In genomic region chr16:69814561-69814960, GRCh38 we compare ENCODE assay signal across 22 cellular contexts. TPM values are rescaled to one million over a fixed set of nuclear protein-coding genes. Genes with fewer than 3 reads are reported as not detected.
DNase-seq lines count a peak whose midpoint lies in the region; ATAC-seq and TF ChIP-seq lines count a peak whose summit lies in the region.
"Had no signal": no experiment of that assay in that cellular context is flagged by ENCODE, and none has a peak within 500 bp of the region (broad histone marks: within the 10 kb centered on the region; RNA-seq: fewer than 3 reads in every experiment).

No MANE protein-coding gene starts in this region.

- no peak overlapping the region for H4K8ac ChIP-seq in mesenchymal stem cell (ENCODE audit: low read length)

- H3K27me3 Mint-ChIP-seq in endodermal cell (ENCODE audit: insufficient read depth), result no peaks in the 10 kb centered on the region
- H3K27me3 Mint-ChIP-seq: CD8-positive, alpha-beta memory T cell had no signal

- intact Hi-C loops in mucosa of descending colon (cut with DNase I, micrococcal nuclease), result no loop called here

- H2AK5ac ChIP-seq in mesenchymal stem cell (ENCODE audit: low read length, severe bottlenecking), result no peak overlapping the region

- peak overlapping the region; percentile 55 for H3K27ac Mint-ChIP-seq in endodermal cell

- no peak overlapping the region for H4K91ac ChIP-seq in mesenchymal stem cell (ENCODE audit: low read length)

- no peak overlapping the region for H2BK120ac ChIP-seq in mesenchymal stem cell (ENCODE audit: low read depth, low read length)

- DNase-seq in LNCaP clone FGC (ENCODE audit: low read depth) (peak; percentile 2), endodermal cell (no peak), mucosa of descending colon (no peak), NCI-H774 (lab: John Stamatoyannopoulos, UW) (no peak), mesenchymal stem cell (no peak)
- no peak for DNase-seq in activated CD4-positive, alpha-beta T cell treated with anti-CD3 and anti-CD28 coated beads, Interleukin-2, amount 50 U/mL, for 48 hours
- DNase-seq: CD8-positive, alpha-beta memory T cell; H9; KG1; MM.1S; NCI-H1048; NCI-H1417; NCI-H1694; NCI-H2029 treated with DMSO at 0.1 percent for 48 hours; NCI-H446 treated with DMSO at 0.1 percent for 48 hours; NCI-H526; SHP77 had no signal

- H3K4me1 Mint-ChIP-seq in endodermal cell, result no peaks in the 10 kb centered on the region

- H3K18ac ChIP-seq in mesenchymal stem cell (ENCODE audit: low read depth in 1 of 2, low read length in 2 of 2), result no peak overlapping the region

- H2AFZ ChIP-seq in mesenchymal stem cell (ENCODE audit: low read depth, low read length), result no peak overlapping the region

- TF ChIP-seq CTCF in LNCaP clone FGC (IDR thresholded peaks at IDR 0.05; ENCODE audit: control insufficient read depth, extremely low read depth, insufficient read depth) (no peak), endodermal cell (conservative IDR thresholded peaks at IDR 0.05) (no peak), mucosa of descending colon (IDR thresholded peaks at IDR 0.05) (no peak)

- H2BK5ac ChIP-seq in mesenchymal stem cell (ENCODE audit: low read depth, low read length, poor library complexity, severe bottlenecking), result no peak overlapping the region

- no peak overlapping the region for H3K4me2 ChIP-seq in mesenchymal stem cell (ENCODE audit: low read length, poor library complexity, severe bottlenecking)

- no peak overlapping the region for H3K4ac ChIP-seq in mesenchymal stem cell (ENCODE audit: low read depth in 1 of 2, low read length in 2 of 2)

- H3K9me3 ChIP-seq in endodermal cell (ENCODE audit: control insufficient read depth, low read length), result no peaks in the 10 kb centered on the region
- no peaks in the 10 kb centered on the region for H3K9me3 ChIP-seq in mucosa of descending colon
- no peaks in the 10 kb centered on the region for H3K9me3 ChIP-seq in stomach smooth muscle (ENCODE audit: control insufficient read depth in 2 of 2, low read length in 2 of 2)
- peaks cover 3% of the 10 kb centered on the region for H3K9me3 ChIP-seq in mesenchymal stem cell (ENCODE audit: control insufficient read depth, low read length)

- H3K27me3 ChIP-seq in endodermal cell (ENCODE audit: control insufficient read depth, insufficient read depth, low read length, poor library complexity, severe bottlenecking) (no peaks in the 10 kb centered on the region), stomach smooth muscle (ENCODE audit: control insufficient read depth in 1 of 2, insufficient read depth in 2 of 2, low read length in 2 of 2) (no peaks in the 10 kb centered on the region), mesenchymal stem cell (ENCODE audit: control insufficient read depth in 1 of 2, insufficient read depth in 1 of 2, low read length in 2 of 2) (no peaks in the 10 kb centered on the region)

- WGBS in endodermal cell (ENCODE audit: insufficient coverage in 1 of 2, insufficient read length in 1 of 2), 2 experiments, result 100% methylated on average over 3 of the region's 4 CpGs; no CpG with 5 or more reads in 1 of the 2 experiments
- WGBS in mesenchymal stem cell, result 100% methylated on average over 1 of the region's 4 CpGs

- H3K23ac ChIP-seq in mesenchymal stem cell (ENCODE audit: low read length in 2 of 2), result no peak overlapping the region

- H3K4me3 Mint-ChIP-seq in endodermal cell, result no peak overlapping the region
- H3K4me3 Mint-ChIP-seq: CD8-positive, alpha-beta memory T cell; H9 had no signal

- H3K9ac ChIP-seq in endodermal cell (ENCODE audit: extremely low read depth, low read length, poor library complexity, severe bottlenecking) (no peak overlapping the region), stomach smooth muscle (ENCODE audit: low read length in 2 of 2) (no peak overlapping the region), mesenchymal stem cell (ENCODE audit: low read length) (no peak overlapping the region)

- H3K36me3 ChIP-seq in endodermal cell (ENCODE audit: control insufficient read depth, insufficient read depth, low read length) (peaks cover 10% of the 10 kb centered on the region), mucosa of descending colon (ENCODE audit: low read depth) (no peaks in the 10 kb centered on the region), stomach smooth muscle (ENCODE audit: control insufficient read depth in 2 of 2, insufficient read depth in 2 of 2, low read length in 2 of 2) (peaks cover 0 to 2% of the 10 kb centered on the region in 2 donors), mesenchymal stem cell (ENCODE audit: control insufficient read depth in 1 of 2, insufficient read depth in 2 of 2, low read depth in 1 of 2, low read length in 2 of 2) (peaks cover 9 to 13% of the 10 kb centered on the region in 2 experiments)

- no peak overlapping the region for H3K4me3 ChIP-seq in LNCaP clone FGC (ENCODE audit: low read depth, low read length)
- H3K4me3 ChIP-seq in endodermal cell (ENCODE audit: low read length), result no peak overlapping the region
- H3K4me3 ChIP-seq in mucosa of descending colon, result no peak overlapping the region
- no peak overlapping the region for H3K4me3 ChIP-seq in stomach smooth muscle (ENCODE audit: low read length in 2 of 2)
- H3K4me3 ChIP-seq in mesenchymal stem cell (ENCODE audit: insufficient read depth in 1 of 2, low read depth in 1 of 2, low read length in 2 of 2), result no peak overlapping the region

- peaks cover 4% of the 10 kb centered on the region for H3K9me3 Mint-ChIP-seq in endodermal cell

- H3K4me1 ChIP-seq in endodermal cell (ENCODE audit: control insufficient read depth, insufficient read depth, low read length), result no peaks in the 10 kb centered on the region
- H3K4me1 ChIP-seq in mucosa of descending colon (ENCODE audit: low read depth), result no peaks in the 10 kb centered on the region
- peaks cover 2% of the 10 kb centered on the region for H3K4me1 ChIP-seq in stomach smooth muscle (ENCODE audit: control insufficient read depth, insufficient read depth, low read length)
- no peaks in the 10 kb centered on the region for H3K4me1 ChIP-seq in mesenchymal stem cell (ENCODE audit: control insufficient read depth, insufficient read depth, low read depth, low read length)

- peaks cover 8% of the 10 kb centered on the region for H3K79me1 ChIP-seq in mesenchymal stem cell (replicated peaks; ENCODE audit: low read length, poor library complexity, severe bottlenecking)

- peaks cover 53% of the 10 kb centered on the region for H3K36me3 Mint-ChIP-seq in endodermal cell (ENCODE audit: low read depth)

- no peak overlapping the region for H2BK12ac ChIP-seq in mesenchymal stem cell (ENCODE audit: low read length in 2 of 2)

- no peak overlapping the region for H3K14ac ChIP-seq in mesenchymal stem cell (ENCODE audit: low read length in 2 of 2)

- H3K27ac ChIP-seq in endodermal cell (ENCODE audit: low read depth, low read length) (no peak overlapping the region), stomach smooth muscle (ENCODE audit: low read length) (peak overlapping the region; percentile 31), mesenchymal stem cell (ENCODE audit: low read length, poor library complexity, severe bottlenecking) (no peak overlapping the region)
- H3K27ac ChIP-seq: C4-2B, RWPE1 had no signal

- no peak overlapping the region for H2BK15ac ChIP-seq in mesenchymal stem cell (ENCODE audit: low read depth, poor library complexity, severe bottlenecking)

- ATAC-seq in mucosa of descending colon (peak; percentile 47), GM18520 (IDR thresholded peaks at IDR 0.05; ENCODE audit: unreplicated experiment) (no peak)
- ATAC-seq: Panc1 had no signal

RNA-seq across cellular contexts. Expression of gene WWP2, which starts 52.4 kb away (rescaled TPM):
- total RNA-seq in endodermal cell (10 to 100 TPM; 42.3 to 50.0 TPM), mucosa of descending colon (100 to 1,000 TPM in 1 of 3 donors, 10 to 100 TPM in 2; 70.2 to 110 (median 94.2) TPM)
- 23.3 TPM for polyA plus RNA-seq in endodermal cell (2013, experiment 1 of 2)
- polyA plus RNA-seq in endodermal cell (2013, experiment 2 of 2), result 20.7 TPM
- polyA plus RNA-seq in mesenchymal stem cell (2013, experiment 1 of 2), result 16.7 TPM
- 16.9 TPM for polyA plus RNA-seq in mesenchymal stem cell (2013, experiment 2 of 2)

RNA-seq across cellular contexts. Expression of gene NOB1, which starts 59.8 kb away (rescaled TPM):
- total RNA-seq in endodermal cell, result 10 to 100 TPM; 53.1 to 53.4 TPM
- 60.9 TPM for polyA plus RNA-seq in endodermal cell (2013, experiment 1 of 2)
- 51.8 TPM for polyA plus RNA-seq in endodermal cell (2013, experiment 2 of 2)
- 10 to 100 TPM; 36.1 to 38.9 (median 36.4) TPM for total RNA-seq in mucosa of descending colon
- 42.8 TPM for polyA plus RNA-seq in mesenchymal stem cell (2013, experiment 1 of 2)
- polyA plus RNA-seq in mesenchymal stem cell (2013, experiment 2 of 2), result 41.7 TPM
